Comparison of ENCODE assay signal across 8 cellular contexts in genomic region chr22:30386608-30386959, GRCh38. TPM values are rescaled to one million over a fixed set of nuclear protein-coding genes. Genes with fewer than 3 reads are reported as not detected.
DNase-seq lines count a peak whose midpoint lies in the region; ATAC-seq, FAIRE-seq and TF ChIP-seq lines count a peak whose summit lies in the region.

No MANE protein-coding gene starts in this region.

- H3K27ac ChIP-seq in SK-N-SH (ENCODE audit: low read depth in 2 of 2, low read length in 1 of 2) (peak overlapping the region in 1 of 2 experiments; percentile 76; a peak in 2 of 4 replicates), kidney (ENCODE audit: low read depth in 2 of 2, low read length in 2 of 2) (no peak overlapping the region), stomach smooth muscle (ENCODE audit: low read length) (peak overlapping the region; percentile 41)

- TF ChIP-seq RAD21 in SK-N-SH (IDR thresholded peaks at IDR 0.05; ENCODE audit: low read length) = no peak

- peaks cover 14% of the 10 kb centered on the region for H3K79me2 ChIP-seq in SK-N-SH (ENCODE audit: insufficient read depth)

- H3K9me3 Mint-ChIP-seq in activated T-helper 2 cell treated with anti-CD3 and anti-CD28 coated beads, Interferon-gamma antibody, Interleukin-2, Interleukin-4, amounts not matched to agents 10 μg/mL and 5 μg/mL and 100 μg/mL, durations not matched to agents 14 hours and 24 hours and 36 hours = no peaks in the 10 kb centered on the region

- H3K4me1 ChIP-seq in SK-N-SH (ENCODE audit: control insufficient read depth in 1 of 2, insufficient read depth in 2 of 2, low read depth in 1 of 2, low read length in 1 of 2) (peaks cover 4 to 12% of the 10 kb centered on the region in 2 experiments; a peak in 3 of 4 replicates), kidney (ENCODE audit: control insufficient read depth in 1 of 2, insufficient read depth in 1 of 2, low read depth in 1 of 2, low read length in 2 of 2) (peaks cover 0 to 12% of the 10 kb centered on the region in 2 donors), stomach smooth muscle (ENCODE audit: control insufficient read depth, insufficient read depth, low read length) (peaks cover 14% of the 10 kb centered on the region)

- H3K9me3 ChIP-seq in SK-N-SH (no peaks in the 10 kb centered on the region), kidney (ENCODE audit: control insufficient read depth in 1 of 2, low read length in 2 of 2) (no peaks in the 10 kb centered on the region), stomach smooth muscle (ENCODE audit: control insufficient read depth in 2 of 2, low read length in 2 of 2) (no peaks in the 10 kb centered on the region)

- FAIRE-seq in kidney (lab: Jason Lieb, UNC) = no peak

- H3K27me3 ChIP-seq in SK-N-SH (ENCODE audit: insufficient read depth) (no peaks in the 10 kb centered on the region), stomach smooth muscle (ENCODE audit: control insufficient read depth in 1 of 2, insufficient read depth in 2 of 2, low read length in 2 of 2) (peaks cover 0 to 4% of the 10 kb centered on the region in 2 donors)

- ATAC-seq in SK-N-SH treated with all-trans-retinoic acid at 6 μM for 48 hours (no peak; the same call in 2 of the 3 replicates), GM21447 (IDR thresholded peaks at IDR 0.05; ENCODE audit: unreplicated experiment) (no peak)

- DNase-seq in SK-N-SH (no peak), kidney (peak; percentile 79), A172 (ENCODE audit: low spot score) (no peak), amygdala (lab: John Stamatoyannopoulos, UW) (no peak)
- no peak for DNase-seq in activated T-helper 2 cell treated with anti-CD3 and anti-CD28 coated beads, Interferon-gamma antibody, Interleukin-2, Interleukin-4, amounts not matched to agents 10 μg/mL and 5 μg/mL and 100 μg/mL, durations not matched to agents 14 hours and 24 hours and 36 hours (ENCODE audit: low spot score)

- peaks cover 19% of the 10 kb centered on the region for H3K4me1 Mint-ChIP-seq in activated T-helper 2 cell treated with anti-CD3 and anti-CD28 coated beads, Interferon-gamma antibody, Interleukin-2, Interleukin-4, amounts not matched to agents 10 μg/mL and 5 μg/mL and 100 μg/mL, durations not matched to agents 14 hours and 24 hours and 36 hours (ENCODE audit: low read depth)

- H3K9me2 ChIP-seq in SK-N-SH = no peaks in the 10 kb centered on the region

- TF ChIP-seq EP300 in SK-N-SH (IDR thresholded peaks at IDR 0.05; ENCODE audit: borderline replicate concordance in 1 of 2, low read depth in 1 of 2, low read length in 1 of 2) = no peak

- H4K20me1 ChIP-seq in SK-N-SH (ENCODE audit: insufficient read depth) = no peaks in the 10 kb centered on the region

- TF ChIP-seq CTCF in SK-N-SH (IDR thresholded peaks at IDR 0.05) = peak; percentile 17
- TF ChIP-seq CTCF in kidney (IDR thresholded peaks at IDR 0.05; ENCODE audit: borderline replicate concordance, extremely low read depth, insufficient read depth) = no peak

- peak overlapping the region; percentile 83; the same call in 1 of the 2 replicates for H2AFZ ChIP-seq in SK-N-SH (ENCODE audit: low read depth)

- CTCF ChIA-PET in SK-N-SH (lab: Yijun Ruan, JAX) = interaction anchor here (0.6 to 15.4 kb wide), 23 partner anchors 10 to 366 kb away, joined by 3 to 228 read pairs (median 4); partner anchors contain the start of genes CASTOR1 and SEC14L2

- H3F3A ChIP-seq in SK-N-SH (replicated peaks; ENCODE audit: insufficient read depth) = no peaks in the 10 kb centered on the region

- peak overlapping the region; percentile 61 to 82 for H3K4me3 ChIP-seq in SK-N-SH (ENCODE audit: low read depth in 2 of 2, low read length in 1 of 2)
- H3K4me3 ChIP-seq in kidney (ENCODE audit: low read length in 2 of 2) = peak overlapping the region; percentile 67 to 69
- peak overlapping the region; percentile 58 to 74 for H3K4me3 ChIP-seq in stomach smooth muscle (ENCODE audit: low read length in 2 of 2)

- peak overlapping the region; percentile 84 for H3K4me3 Mint-ChIP-seq in activated T-helper 2 cell treated with anti-CD3 and anti-CD28 coated beads, Interferon-gamma antibody, Interleukin-2, Interleukin-4, amounts not matched to agents 10 μg/mL and 5 μg/mL and 100 μg/mL, durations not matched to agents 14 hours and 24 hours and 36 hours (ENCODE audit: low read depth)

- no peaks in the 10 kb centered on the region for H3K36me3 Mint-ChIP-seq in activated T-helper 2 cell treated with anti-CD3 and anti-CD28 coated beads, Interferon-gamma antibody, Interleukin-2, Interleukin-4, amounts not matched to agents 10 μg/mL and 5 μg/mL and 100 μg/mL, durations not matched to agents 14 hours and 24 hours and 36 hours (ENCODE audit: low read depth)

- peak overlapping the region; percentile 69 for H3K27ac Mint-ChIP-seq in activated T-helper 2 cell treated with anti-CD3 and anti-CD28 coated beads, Interferon-gamma antibody, Interleukin-2, Interleukin-4, amounts not matched to agents 10 μg/mL and 5 μg/mL and 100 μg/mL, durations not matched to agents 14 hours and 24 hours and 36 hours

- H3K4me2 ChIP-seq in SK-N-SH = peak overlapping the region; percentile 94

- peak overlapping the region; percentile 60 for H3K9ac ChIP-seq in SK-N-SH
- peak overlapping the region; percentile 49 to 86 for H3K9ac ChIP-seq in kidney (ENCODE audit: low read length in 2 of 2)
- peak overlapping the region; percentile 58 to 73 for H3K9ac ChIP-seq in stomach smooth muscle (ENCODE audit: low read length in 2 of 2)

- intact Hi-C loops in activated T-helper 2 cell treated with anti-CD3 and anti-CD28 coated beads, Interferon-gamma antibody, Interleukin-2, Interleukin-4, amounts not matched to agents 10 μg/mL and 5 μg/mL and 100 μg/mL, durations not matched to agents 14 hours and 24 hours and 36 hours (cut with micrococcal nuclease) = loop anchor here (2.0 kb wide), 1 partner anchor 124 kb away; no protein-coding TSS in a partner anchor
- intact Hi-C loops in kidney (cut with DNase I) = loop anchor here (5.0 kb wide), 1 partner anchor 119 kb away; the partner anchor contains the start of gene OSM

- H3K27me3 Mint-ChIP-seq in activated T-helper 2 cell treated with anti-CD3 and anti-CD28 coated beads, Interferon-gamma antibody, Interleukin-2, Interleukin-4, amounts not matched to agents 10 μg/mL and 5 μg/mL and 100 μg/mL, durations not matched to agents 14 hours and 24 hours and 36 hours (ENCODE audit: low read depth) = no peaks in the 10 kb centered on the region

- WGBS in SK-N-SH (ENCODE audit: low lambda C conversion rate) = 7% methylated on average over 3 of the region's 10 CpGs

- H3K36me3 ChIP-seq in SK-N-SH (replicated peaks in 1 of 2; ENCODE audit: control insufficient read depth in 1 of 2, insufficient read depth in 2 of 2, low read length in 1 of 2) = peaks cover 0 to 17% of the 10 kb centered on the region in 2 experiments
- peaks cover 0 to 9% of the 10 kb centered on the region in 2 donors for H3K36me3 ChIP-seq in kidney (ENCODE audit: control insufficient read depth in 1 of 2, insufficient read depth in 2 of 2, low read length in 2 of 2)
- H3K36me3 ChIP-seq in stomach smooth muscle (ENCODE audit: control insufficient read depth in 2 of 2, insufficient read depth in 2 of 2, low read length in 2 of 2) = peaks cover 3 to 9% of the 10 kb centered on the region in 2 donors

- POLR2A ChIA-PET in SK-N-SH (lab: Yijun Ruan, JAX) = interaction anchor here (0.9 to 1.4 kb wide), 3 partner anchors 12 to 97 kb away, joined by 5 to 10 read pairs (median 6); partner anchors contain the start of genes CASTOR1, CCDC157 and SF3A1

RNA-seq across cellular contexts. Expression of gene RNF215, which starts 0.6 kb away (rescaled TPM):
- polyA plus RNA-seq in SK-N-SH (2012; rRNA removed) (28.6 and 37.2 TPM in 2 replicates), kidney (ENCODE audit: insufficient read depth, low read depth, low replicate concordance) (15.9 TPM)
- polyA plus RNA-seq in SK-N-SH (2012; cell fraction: cytosol; rRNA removed) = 9.9 and 17.0 TPM in 2 replicates
- polyA plus RNA-seq in SK-N-SH (2012; cell fraction: nucleus; rRNA removed) = 123 and 141 TPM in 2 replicates
- 17.2 and 19.3 TPM in 2 replicates for total RNA-seq in activated T-helper 2 cell treated with anti-CD3 and anti-CD28 coated beads, Interferon-gamma antibody, Interleukin-2, Interleukin-4, amounts not matched to agents 10 μg/mL and 5 μg/mL and 100 μg/mL, durations not matched to agents 14 hours and 24 hours and 36 hours
- total RNA-seq in kidney = 19.7 TPM
- 9.9 and 15.6 TPM in 2 replicates for total RNA-seq in A172 (2014; rRNA removed; shearing (Covaris generic))

RNA-seq across cellular contexts. Expression of gene SEC14L2, which starts 10.2 kb away (rescaled TPM):
- polyA plus RNA-seq in SK-N-SH (2012; rRNA removed) (14.0 and 16.1 TPM in 2 replicates), kidney (ENCODE audit: insufficient read depth, low read depth, low replicate concordance) (17.3 TPM)
- 8.0 and 8.2 TPM in 2 replicates for polyA plus RNA-seq in SK-N-SH (2012; cell fraction: cytosol; rRNA removed)
- polyA plus RNA-seq in SK-N-SH (2012; cell fraction: nucleus; rRNA removed) = 28.8 and 40.7 TPM in 2 replicates
- 32.7 and 36.2 TPM in 2 replicates for total RNA-seq in activated T-helper 2 cell treated with anti-CD3 and anti-CD28 coated beads, Interferon-gamma antibody, Interleukin-2, Interleukin-4, amounts not matched to agents 10 μg/mL and 5 μg/mL and 100 μg/mL, durations not matched to agents 14 hours and 24 hours and 36 hours
- total RNA-seq in kidney = 13.5 TPM
- 5.4 and 11.8 TPM in 2 replicates for total RNA-seq in A172 (2014; rRNA removed; shearing (Covaris generic))

RNA-seq across cellular contexts. Expression of gene CCDC157, which starts 29.8 kb away (rescaled TPM):
- polyA plus RNA-seq in SK-N-SH (2012; rRNA removed) (5.8 and 7.9 TPM in 2 replicates), kidney (ENCODE audit: insufficient read depth, low read depth, low replicate concordance) (6.0 TPM)
- 3.3 and 5.5 TPM in 2 replicates for polyA plus RNA-seq in SK-N-SH (2012; cell fraction: cytosol; rRNA removed)
- polyA plus RNA-seq in SK-N-SH (2012; cell fraction: nucleus; rRNA removed) = 8.3 and 9.8 TPM in 2 replicates
- 3.2 and 4.3 TPM in 2 replicates for total RNA-seq in activated T-helper 2 cell treated with anti-CD3 and anti-CD28 coated beads, Interferon-gamma antibody, Interleukin-2, Interleukin-4, amounts not matched to agents 10 μg/mL and 5 μg/mL and 100 μg/mL, durations not matched to agents 14 hours and 24 hours and 36 hours
- total RNA-seq in kidney = 5.1 TPM
- 1.1 and 1.2 TPM in 2 replicates for total RNA-seq in A172 (2014; rRNA removed; shearing (Covaris generic))

RNA-seq across cellular contexts. Expression of gene SF3A1, which starts 29.9 kb away (rescaled TPM):
- polyA plus RNA-seq in SK-N-SH (2012; rRNA removed) (37.5 and 75.2 TPM in 2 replicates), kidney (ENCODE audit: insufficient read depth, low read depth, low replicate concordance) (23.7 TPM)
- polyA plus RNA-seq in SK-N-SH (2012; cell fraction: cytosol; rRNA removed) = 57.9 and 75.1 TPM in 2 replicates
- 121 and 150 TPM in 2 replicates for polyA plus RNA-seq in SK-N-SH (2012; cell fraction: nucleus; rRNA removed)
- total RNA-seq in activated T-helper 2 cell treated with anti-CD3 and anti-CD28 coated beads, Interferon-gamma antibody, Interleukin-2, Interleukin-4, amounts not matched to agents 10 μg/mL and 5 μg/mL and 100 μg/mL, durations not matched to agents 14 hours and 24 hours and 36 hours = 287 and 325 TPM in 2 replicates
- total RNA-seq in kidney = 179 TPM
- total RNA-seq in A172 (2014; rRNA removed; shearing (Covaris generic)) = 25.1 and 39.8 TPM in 2 replicates

RNA-seq across cellular contexts. Expression of gene MTFP1, which starts 39.0 kb away (rescaled TPM):
- polyA plus RNA-seq in SK-N-SH (2012; rRNA removed) (11.9 and 18.9 TPM in 2 replicates), kidney (ENCODE audit: insufficient read depth, low read depth, low replicate concordance) (82.6 TPM)
- 9.1 and 10.5 TPM in 2 replicates for polyA plus RNA-seq in SK-N-SH (2012; cell fraction: cytosol; rRNA removed)
- 10.3 and 12.2 TPM in 2 replicates for polyA plus RNA-seq in SK-N-SH (2012; cell fraction: nucleus; rRNA removed)
- 72.2 and 77.3 TPM in 2 replicates for total RNA-seq in activated T-helper 2 cell treated with anti-CD3 and anti-CD28 coated beads, Interferon-gamma antibody, Interleukin-2, Interleukin-4, amounts not matched to agents 10 μg/mL and 5 μg/mL and 100 μg/mL, durations not matched to agents 14 hours and 24 hours and 36 hours
- total RNA-seq in kidney = 8.1 TPM
- 16.6 and 17.1 TPM in 2 replicates for total RNA-seq in A172 (2014; rRNA removed; shearing (Covaris generic))
